Comparison of ENCODE assay signal across 1 cellular context in the genomic region with DNA sequence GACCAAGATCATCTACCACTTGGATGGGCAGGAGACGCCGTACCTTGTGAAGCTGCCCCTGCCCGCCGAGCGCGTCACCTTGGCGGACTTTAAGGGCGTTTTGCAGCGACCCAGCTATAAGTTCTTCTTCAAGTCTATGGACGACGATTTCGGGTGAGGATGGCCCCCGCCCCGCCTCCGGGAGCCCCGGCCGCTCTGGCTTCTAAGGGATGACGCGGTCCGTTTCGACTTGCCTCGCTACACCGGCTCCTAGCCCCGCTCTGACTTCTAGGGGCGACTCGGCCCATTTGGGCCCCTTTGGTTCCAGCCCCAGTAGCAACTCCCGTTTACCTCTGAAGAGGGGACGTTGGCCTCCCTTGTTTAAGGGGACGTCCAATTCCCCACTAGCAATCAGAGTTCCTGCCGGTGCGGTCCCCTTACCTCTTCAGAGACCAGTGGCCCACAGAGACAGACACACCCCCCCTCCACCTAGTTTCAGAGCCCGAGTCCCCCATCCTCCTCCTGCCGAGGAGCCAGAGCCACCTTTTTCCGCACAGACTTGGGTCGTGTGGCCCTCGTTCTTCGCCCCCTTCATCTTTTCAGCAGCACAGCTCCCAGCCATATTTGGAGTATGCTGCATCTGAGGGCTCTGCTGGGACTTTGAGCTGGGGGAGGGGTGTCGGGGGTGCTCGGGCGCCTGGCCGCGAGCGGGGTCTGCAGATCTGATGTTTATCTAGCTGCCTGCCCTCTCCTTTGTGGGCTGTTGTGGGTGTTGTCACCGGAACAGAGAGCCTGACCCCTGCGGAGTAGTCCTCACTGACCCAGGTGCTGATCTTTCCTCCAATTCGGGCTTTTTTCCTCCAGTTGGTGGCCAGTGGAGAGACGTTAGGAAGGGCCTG.
TF ChIP-seq lines count a peak whose summit lies in the region.

No MANE protein-coding gene starts in this region.

TF ChIP-seq in HepG2, 621 proteins besides CTCF, POLR2A, EP300 and RAD21 (continued from another document and continues in another):
- TF ChIP-seq, protein P1, sequence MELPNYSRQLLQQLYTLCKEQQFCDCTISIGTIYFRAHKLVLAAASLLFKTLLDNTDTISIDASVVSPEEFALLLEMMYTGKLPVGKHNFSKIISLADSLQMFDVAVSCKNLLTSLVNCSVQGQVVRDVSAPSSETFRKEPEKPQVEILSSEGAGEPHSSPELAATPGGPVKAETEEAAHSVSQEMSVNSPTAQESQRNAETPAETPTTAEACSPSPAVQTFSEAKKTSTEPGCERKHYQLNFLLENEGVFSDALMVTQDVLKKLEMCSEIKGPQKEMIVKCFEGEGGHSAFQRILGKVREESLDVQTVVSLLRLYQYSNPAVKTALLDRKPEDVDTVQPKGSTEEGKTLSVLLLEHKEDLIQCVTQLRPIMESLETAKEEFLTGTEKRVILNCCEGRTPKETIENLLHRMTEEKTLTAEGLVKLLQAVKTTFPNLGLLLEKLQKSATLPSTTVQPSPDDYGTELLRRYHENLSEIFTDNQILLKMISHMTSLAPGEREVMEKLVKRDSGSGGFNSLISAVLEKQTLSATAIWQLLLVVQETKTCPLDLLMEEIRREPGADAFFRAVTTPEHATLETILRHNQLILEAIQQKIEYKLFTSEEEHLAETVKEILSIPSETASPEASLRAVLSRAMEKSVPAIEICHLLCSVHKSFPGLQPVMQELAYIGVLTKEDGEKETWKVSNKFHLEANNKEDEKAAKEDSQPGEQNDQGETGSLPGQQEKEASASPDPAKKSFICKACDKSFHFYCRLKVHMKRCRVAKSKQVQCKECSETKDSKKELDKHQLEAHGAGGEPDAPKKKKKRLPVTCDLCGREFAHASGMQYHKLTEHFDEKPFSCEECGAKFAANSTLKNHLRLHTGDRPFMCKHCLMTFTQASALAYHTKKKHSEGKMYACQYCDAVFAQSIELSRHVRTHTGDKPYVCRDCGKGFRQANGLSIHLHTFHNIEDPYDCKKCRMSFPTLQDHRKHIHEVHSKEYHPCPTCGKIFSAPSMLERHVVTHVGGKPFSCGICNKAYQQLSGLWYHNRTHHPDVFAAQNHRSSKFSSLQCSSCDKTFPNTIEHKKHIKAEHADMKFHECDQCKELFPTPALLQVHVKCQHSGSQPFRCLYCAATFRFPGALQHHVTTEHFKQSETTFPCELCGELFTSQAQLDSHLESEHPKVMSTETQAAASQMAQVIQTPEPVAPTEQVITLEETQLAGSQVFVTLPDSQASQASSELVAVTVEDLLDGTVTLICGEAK (IDR thresholded peaks at IDR 0.05), result no peak
- TF ChIP-seq, protein P1 (CRISPR knock-in tag; IDR thresholded peaks at IDR 0.05), result no peak
- TF ChIP-seq, protein P2, sequence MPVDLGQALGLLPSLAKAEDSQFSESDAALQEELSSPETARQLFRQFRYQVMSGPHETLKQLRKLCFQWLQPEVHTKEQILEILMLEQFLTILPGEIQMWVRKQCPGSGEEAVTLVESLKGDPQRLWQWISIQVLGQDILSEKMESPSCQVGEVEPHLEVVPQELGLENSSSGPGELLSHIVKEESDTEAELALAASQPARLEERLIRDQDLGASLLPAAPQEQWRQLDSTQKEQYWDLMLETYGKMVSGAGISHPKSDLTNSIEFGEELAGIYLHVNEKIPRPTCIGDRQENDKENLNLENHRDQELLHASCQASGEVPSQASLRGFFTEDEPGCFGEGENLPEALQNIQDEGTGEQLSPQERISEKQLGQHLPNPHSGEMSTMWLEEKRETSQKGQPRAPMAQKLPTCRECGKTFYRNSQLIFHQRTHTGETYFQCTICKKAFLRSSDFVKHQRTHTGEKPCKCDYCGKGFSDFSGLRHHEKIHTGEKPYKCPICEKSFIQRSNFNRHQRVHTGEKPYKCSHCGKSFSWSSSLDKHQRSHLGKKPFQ (CRISPR knock-in tag; IDR thresholded peaks at IDR 0.05; ENCODE audit: insufficient replicate concordance), result peak; percentile 29
- TF ChIP-seq, protein P3, sequence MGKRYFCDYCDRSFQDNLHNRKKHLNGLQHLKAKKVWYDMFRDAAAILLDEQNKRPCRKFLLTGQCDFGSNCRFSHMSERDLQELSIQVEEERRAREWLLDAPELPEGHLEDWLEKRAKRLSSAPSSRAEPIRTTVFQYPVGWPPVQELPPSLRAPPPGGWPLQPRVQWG (CRISPR knock-in tag; IDR thresholded peaks at IDR 0.05; ENCODE audit: borderline replicate concordance, low read depth), result no peak
- TF ChIP-seq SIX4 (CRISPR knock-in tag; IDR thresholded peaks at IDR 0.05) (no peak), AHR (CRISPR knock-in tag; IDR thresholded peaks at IDR 0.05) (peak; percentile 37; the same call in 1 of the 2 replicates), CREB1 (IDR thresholded peaks at IDR 0.05) (no peak), CREB1 (CRISPR knock-in tag; IDR thresholded peaks at IDR 0.05) (no peak), ZNF564 (CRISPR knock-in tag; IDR thresholded peaks at IDR 0.05) (0 out of 2 replicates have a peak, but pooled peaks have one; percentile 58), NFKBIZ (CRISPR knock-in tag; IDR thresholded peaks at IDR 0.05) (no peak), MIER3 (CRISPR knock-in tag; IDR thresholded peaks at IDR 0.05; ENCODE audit: borderline replicate concordance) (no peak), ZNF746 (CRISPR knock-in tag; IDR thresholded peaks at IDR 0.05) (peak; percentile 69), EHMT2 (IDR thresholded peaks at IDR 0.05; ENCODE audit: borderline replicate concordance, low read depth, low read length) (no peak), NCOA1 (CRISPR knock-in tag; IDR thresholded peaks at IDR 0.05) (0 out of 2 replicates have a peak, but pooled peaks have one; percentile 2)
- TF ChIP-seq, protein P4, sequence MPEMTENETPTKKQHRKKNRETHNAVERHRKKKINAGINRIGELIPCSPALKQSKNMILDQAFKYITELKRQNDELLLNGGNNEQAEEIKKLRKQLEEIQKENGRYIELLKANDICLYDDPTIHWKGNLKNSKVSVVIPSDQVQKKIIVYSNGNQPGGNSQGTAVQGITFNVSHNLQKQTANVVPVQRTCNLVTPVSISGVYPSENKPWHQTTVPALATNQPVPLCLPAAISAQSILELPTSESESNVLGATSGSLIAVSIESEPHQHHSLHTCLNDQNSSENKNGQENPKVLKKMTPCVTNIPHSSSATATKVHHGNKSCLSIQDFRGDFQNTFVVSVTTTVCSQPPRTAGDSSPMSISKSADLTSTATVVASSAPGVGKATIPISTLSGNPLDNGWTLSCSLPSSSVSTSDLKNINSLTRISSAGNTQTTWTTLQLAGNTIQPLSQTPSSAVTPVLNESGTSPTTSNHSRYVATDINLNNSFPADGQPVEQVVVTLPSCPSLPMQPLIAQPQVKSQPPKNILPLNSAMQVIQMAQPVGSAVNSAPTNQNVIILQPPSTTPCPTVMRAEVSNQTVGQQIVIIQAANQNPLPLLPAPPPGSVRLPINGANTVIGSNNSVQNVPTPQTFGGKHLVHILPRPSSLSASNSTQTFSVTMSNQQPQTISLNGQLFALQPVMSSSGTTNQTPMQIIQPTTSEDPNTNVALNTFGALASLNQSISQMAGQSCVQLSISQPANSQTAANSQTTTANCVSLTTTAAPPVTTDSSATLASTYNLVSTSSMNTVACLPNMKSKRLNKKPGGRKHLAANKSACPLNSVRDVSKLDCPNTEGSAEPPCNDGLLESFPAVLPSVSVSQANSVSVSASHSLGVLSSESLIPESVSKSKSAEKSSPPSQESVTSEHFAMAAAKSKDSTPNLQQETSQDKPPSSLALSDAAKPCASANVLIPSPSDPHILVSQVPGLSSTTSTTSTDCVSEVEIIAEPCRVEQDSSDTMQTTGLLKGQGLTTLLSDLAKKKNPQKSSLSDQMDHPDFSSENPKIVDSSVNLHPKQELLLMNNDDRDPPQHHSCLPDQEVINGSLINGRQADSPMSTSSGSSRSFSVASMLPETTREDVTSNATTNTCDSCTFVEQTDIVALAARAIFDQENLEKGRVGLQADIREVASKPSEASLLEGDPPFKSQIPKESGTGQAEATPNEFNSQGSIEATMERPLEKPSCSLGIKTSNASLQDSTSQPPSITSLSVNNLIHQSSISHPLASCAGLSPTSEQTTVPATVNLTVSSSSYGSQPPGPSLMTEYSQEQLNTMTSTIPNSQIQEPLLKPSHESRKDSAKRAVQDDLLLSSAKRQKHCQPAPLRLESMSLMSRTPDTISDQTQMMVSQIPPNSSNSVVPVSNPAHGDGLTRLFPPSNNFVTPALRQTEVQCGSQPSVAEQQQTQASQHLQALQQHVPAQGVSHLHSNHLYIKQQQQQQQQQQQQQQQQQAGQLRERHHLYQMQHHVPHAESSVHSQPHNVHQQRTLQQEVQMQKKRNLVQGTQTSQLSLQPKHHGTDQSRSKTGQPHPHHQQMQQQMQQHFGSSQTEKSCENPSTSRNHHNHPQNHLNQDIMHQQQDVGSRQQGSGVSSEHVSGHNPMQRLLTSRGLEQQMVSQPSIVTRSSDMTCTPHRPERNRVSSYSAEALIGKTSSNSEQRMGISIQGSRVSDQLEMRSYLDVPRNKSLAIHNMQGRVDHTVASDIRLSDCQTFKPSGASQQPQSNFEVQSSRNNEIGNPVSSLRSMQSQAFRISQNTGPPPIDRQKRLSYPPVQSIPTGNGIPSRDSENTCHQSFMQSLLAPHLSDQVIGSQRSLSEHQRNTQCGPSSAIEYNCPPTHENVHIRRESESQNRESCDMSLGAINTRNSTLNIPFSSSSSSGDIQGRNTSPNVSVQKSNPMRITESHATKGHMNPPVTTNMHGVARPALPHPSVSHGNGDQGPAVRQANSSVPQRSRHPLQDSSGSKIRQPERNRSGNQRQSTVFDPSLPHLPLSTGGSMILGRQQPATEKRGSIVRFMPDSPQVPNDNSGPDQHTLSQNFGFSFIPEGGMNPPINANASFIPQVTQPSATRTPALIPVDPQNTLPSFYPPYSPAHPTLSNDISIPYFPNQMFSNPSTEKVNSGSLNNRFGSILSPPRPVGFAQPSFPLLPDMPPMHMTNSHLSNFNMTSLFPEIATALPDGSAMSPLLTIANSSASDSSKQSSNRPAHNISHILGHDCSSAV (CRISPR knock-in tag; IDR thresholded peaks at IDR 0.05; ENCODE audit: borderline replicate concordance), result 0 out of 2 replicates have a peak, but pooled peaks have one; percentile 13
- TF ChIP-seq, protein P5, sequence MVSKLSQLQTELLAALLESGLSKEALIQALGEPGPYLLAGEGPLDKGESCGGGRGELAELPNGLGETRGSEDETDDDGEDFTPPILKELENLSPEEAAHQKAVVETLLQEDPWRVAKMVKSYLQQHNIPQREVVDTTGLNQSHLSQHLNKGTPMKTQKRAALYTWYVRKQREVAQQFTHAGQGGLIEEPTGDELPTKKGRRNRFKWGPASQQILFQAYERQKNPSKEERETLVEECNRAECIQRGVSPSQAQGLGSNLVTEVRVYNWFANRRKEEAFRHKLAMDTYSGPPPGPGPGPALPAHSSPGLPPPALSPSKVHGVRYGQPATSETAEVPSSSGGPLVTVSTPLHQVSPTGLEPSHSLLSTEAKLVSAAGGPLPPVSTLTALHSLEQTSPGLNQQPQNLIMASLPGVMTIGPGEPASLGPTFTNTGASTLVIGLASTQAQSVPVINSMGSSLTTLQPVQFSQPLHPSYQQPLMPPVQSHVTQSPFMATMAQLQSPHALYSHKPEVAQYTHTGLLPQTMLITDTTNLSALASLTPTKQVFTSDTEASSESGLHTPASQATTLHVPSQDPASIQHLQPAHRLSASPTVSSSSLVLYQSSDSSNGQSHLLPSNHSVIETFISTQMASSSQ (IDR thresholded peaks at IDR 0.05; ENCODE audit: low read depth), result no peak
- TF ChIP-seq, protein P5 (CRISPR knock-in tag; IDR thresholded peaks at IDR 0.05; ENCODE audit: borderline replicate concordance), result no peak
- TF ChIP-seq, protein P6, sequence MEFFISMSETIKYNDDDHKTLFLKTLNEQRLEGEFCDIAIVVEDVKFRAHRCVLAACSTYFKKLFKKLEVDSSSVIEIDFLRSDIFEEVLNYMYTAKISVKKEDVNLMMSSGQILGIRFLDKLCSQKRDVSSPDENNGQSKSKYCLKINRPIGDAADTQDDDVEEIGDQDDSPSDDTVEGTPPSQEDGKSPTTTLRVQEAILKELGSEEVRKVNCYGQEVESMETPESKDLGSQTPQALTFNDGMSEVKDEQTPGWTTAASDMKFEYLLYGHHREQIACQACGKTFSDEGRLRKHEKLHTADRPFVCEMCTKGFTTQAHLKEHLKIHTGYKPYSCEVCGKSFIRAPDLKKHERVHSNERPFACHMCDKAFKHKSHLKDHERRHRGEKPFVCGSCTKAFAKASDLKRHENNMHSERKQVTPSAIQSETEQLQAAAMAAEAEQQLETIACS (CRISPR knock-in tag; IDR thresholded peaks at IDR 0.05), result 0 out of 2 replicates have a peak, but pooled peaks have one; percentile 16
